In genomic region chr1:27535386-27535785, GRCh38 we compare ENCODE assay signal across 17 cellular contexts. TPM values are rescaled to one million over a fixed set of nuclear protein-coding genes. Genes with fewer than 3 reads are reported as not detected.
A peak's percentile ranks its signal among the peaks of the same experiment; 100 is the strongest.
DNase-seq lines count a peak whose midpoint lies in the region; TF ChIP-seq lines count a peak whose summit lies in the region.
"Had no signal": no experiment of that assay in that cellular context is flagged by ENCODE, and none has a peak within 500 bp of the region (broad histone marks: within the 10 kb centered on the region; RNA-seq: fewer than 3 reads in every experiment).

No MANE protein-coding gene starts in this region.

- H3K27me3 Mint-ChIP-seq in dendritic cell treated with granulocyte-macrophage colony-stimulating factor and Interleukin-4, amounts not matched to agents 40 ng/mL and 50 ng/mL, for 4 days: no peaks in the 10 kb centered on the region
- H3K27me3 Mint-ChIP-seq: activated CD4-positive, alpha-beta T cell treated with anti-CD3 and anti-CD28 coated beads, Interleukin-2, amount 10 ng/mL, durations not matched to agents 24 days and 14 days; CD4-positive, CD25-positive, alpha-beta regulatory T cell; IgD-negative memory B cell had no signal

- TF ChIP-seq CTCF in WERI-Rb-1 (IDR thresholded peaks at IDR 0.05; ENCODE audit: low read depth, low read length): no peak

- H3K27ac ChIP-seq in WERI-Rb-1 (peak overlapping the region; percentile 90), temporal lobe (ENCODE audit: low read depth, low read length) (peak overlapping the region; percentile 82)
- H3K27ac ChIP-seq: PC-9 had no signal

- H3K4me3 ChIP-seq in WERI-Rb-1 (ENCODE audit: low read depth, low read length): no peak overlapping the region
- no peak overlapping the region for H3K4me3 ChIP-seq in mucosa of stomach (ENCODE audit: low read length)
- H3K4me3 ChIP-seq: lung, PC-9 had no signal

- peak overlapping the region; percentile 0 for H3K27ac Mint-ChIP-seq in dendritic cell treated with granulocyte-macrophage colony-stimulating factor and Interleukin-4, amounts not matched to agents 40 ng/mL and 50 ng/mL, for 4 days
- H3K27ac Mint-ChIP-seq: activated CD4-positive, alpha-beta T cell treated with anti-CD3 and anti-CD28 coated beads, Interleukin-2, amount 10 ng/mL, durations not matched to agents 24 days and 14 days had no signal

- DNase-seq in WERI-Rb-1: no peak
- no peak for DNase-seq in globus pallidus (ENCODE audit: low spot score)
- DNase-seq in HCEC 1CT: no peak
- DNase-seq in stimulated activated CD8-positive, alpha-beta memory T cell treated with anti-CD3 and anti-CD28 coated beads, Interleukin-4, amount 100 ng/mL, for 48 hours: no peak
- DNase-seq: activated CD4-positive, alpha-beta T cell treated with anti-CD3 and anti-CD28 coated beads, Interleukin-2, amount 10 ng/mL, durations not matched to agents 24 days and 14 days; activated T-cell treated with anti-CD3 and anti-CD28 coated beads, Interleukin-2, amount 50 U/mL, for 48 hours; CD4-positive, CD25-positive, alpha-beta regulatory T cell; endodermal cell; NCI-H1105; NCI-H446; PC-9; stimulated activated CD4-positive, alpha-beta T cell treated with anti-CD3 and anti-CD28 coated beads, Interleukin-1b, Interleukin-23, amount 100 ng/mL, for 48 hours had no signal

- no peaks in the 10 kb centered on the region for H3K9me3 Mint-ChIP-seq in dendritic cell treated with granulocyte-macrophage colony-stimulating factor and Interleukin-4, amounts not matched to agents 40 ng/mL and 50 ng/mL, for 4 days
- H3K9me3 Mint-ChIP-seq: activated CD4-positive, alpha-beta T cell treated with anti-CD3 and anti-CD28 coated beads, Interleukin-2, amount 10 ng/mL, durations not matched to agents 24 days and 14 days; CD4-positive, CD25-positive, alpha-beta regulatory T cell; endodermal cell; IgD-negative memory B cell had no signal

- peaks cover 17% of the 10 kb centered on the region for H3K36me3 Mint-ChIP-seq in dendritic cell treated with granulocyte-macrophage colony-stimulating factor and Interleukin-4, amounts not matched to agents 40 ng/mL and 50 ng/mL, for 4 days (ENCODE audit: low read depth)

- peak overlapping the region; percentile 55 for H3K9ac ChIP-seq in mucosa of stomach (ENCODE audit: low read length)

- H3K4me1 Mint-ChIP-seq in dendritic cell treated with granulocyte-macrophage colony-stimulating factor and Interleukin-4, amounts not matched to agents 40 ng/mL and 50 ng/mL, for 4 days (ENCODE audit: low read depth): peaks cover 26% of the 10 kb centered on the region

- no peaks in the 10 kb centered on the region for H3K9me3 ChIP-seq in WERI-Rb-1 (ENCODE audit: severe bottlenecking)
- no peaks in the 10 kb centered on the region for H3K9me3 ChIP-seq in mucosa of stomach (ENCODE audit: control insufficient read depth, low read length)

- intact Hi-C loops in dendritic cell treated with granulocyte-macrophage colony-stimulating factor and Interleukin-4, amounts not matched to agents 40 ng/mL and 50 ng/mL, for 4 days (cut with micrococcal nuclease): no loop called here

- H3K4me3 Mint-ChIP-seq in dendritic cell treated with granulocyte-macrophage colony-stimulating factor and Interleukin-4, amounts not matched to agents 40 ng/mL and 50 ng/mL, for 4 days: no peak overlapping the region
- H3K4me3 Mint-ChIP-seq: activated CD4-positive, alpha-beta T cell treated with anti-CD3 and anti-CD28 coated beads, Interleukin-2, amount 10 ng/mL, durations not matched to agents 24 days and 14 days; CD4-positive, CD25-positive, alpha-beta regulatory T cell; endodermal cell had no signal

- H3K27me3 ChIP-seq in WERI-Rb-1 (ENCODE audit: insufficient read depth, low read depth, severe bottlenecking) (no peaks in the 10 kb centered on the region), mucosa of stomach (ENCODE audit: control insufficient read depth, insufficient read depth, low read length) (no peaks in the 10 kb centered on the region)

- H3K36me3 ChIP-seq in WERI-Rb-1: peaks cover 21% of the 10 kb centered on the region
- H3K36me3 ChIP-seq in mucosa of stomach (ENCODE audit: control insufficient read depth, insufficient read depth, low read length): peaks cover 11% of the 10 kb centered on the region

- H3K4me1 ChIP-seq in mucosa of stomach (ENCODE audit: control insufficient read depth, insufficient read depth, low read length): peaks cover 35% of the 10 kb centered on the region

RNA-seq across cellular contexts. Expression of gene WASF2, which starts 45.4 kb away (rescaled TPM):
- total RNA-seq in temporal lobe: 10.1 TPM
